Comparison of ENCODE assay signal across 1 cellular context in genomic region chr4:155207534-155208257, GRCh38.
TF ChIP-seq lines count a peak whose summit lies in the region.

No MANE protein-coding gene starts in this region.

TF ChIP-seq in H1, 55 proteins besides CTCF, POLR2A, EP300 and RAD21:
- TF ChIP-seq HDAC2 (IDR thresholded peaks at IDR 0.05; ENCODE audit: borderline replicate concordance in 1 of 2, low read depth in 2 of 2, low read length in 2 of 2): 0 out of 4 replicates have a peak, but pooled peaks of 1 of the 2 experiments have one; percentile 32
- TF ChIP-seq BRCA1 (IDR thresholded peaks at IDR 0.05; ENCODE audit: low read depth, low read length): no peak
- TF ChIP-seq E2F6 (IDR thresholded peaks at IDR 0.05): peak; percentile 32; the same call in 1 of the 2 replicates
- TF ChIP-seq TAF1 (IDR thresholded peaks at IDR 0.05; ENCODE audit: low read depth, low read length): 0 out of 2 replicates have a peak, but pooled peaks have one; percentile 33
- TF ChIP-seq MAX (IDR thresholded peaks at IDR 0.05): peak; percentile 25; the same call in 1 of the 2 replicates
- TF ChIP-seq RNF2 (IDR thresholded peaks at IDR 0.05; ENCODE audit: borderline replicate concordance, low read depth, low read length, missing control alignments, poor library complexity, severe bottlenecking): peak; percentile 4
